12 cellular contexts compared by ENCODE assay signal in genomic region chr10:103458720-103459119, GRCh38. TPM values are rescaled to one million over a fixed set of nuclear protein-coding genes. Genes with fewer than 3 reads are reported as not detected.
DNase-seq lines count a peak whose midpoint lies in the region; ATAC-seq and TF ChIP-seq lines count a peak whose summit lies in the region.
"Had no signal": no experiment of that assay in that cellular context is flagged by ENCODE, and none has a peak within 500 bp of the region (broad histone marks: within the 10 kb centered on the region; RNA-seq: fewer than 3 reads in every experiment).

TSS of gene CALHM1 (minus strand) at chr10:103458900. CDS start at chr10:103458751, 149 bp downstream.

- H3K9me3 ChIP-seq in BLaER1, result no peaks in the 10 kb centered on the region

- peaks cover 55% of the 10 kb centered on the region for H3K4me1 ChIP-seq in BLaER1

- peak within 1 kb of the TSS; percentile 68 for H3K27ac ChIP-seq in BLaER1

- CTCF ChIA-PET in activated CD8-positive, alpha-beta T cell treated with anti-CD3 and anti-CD28 coated beads for 36 hours (lab: Charles Lee), result interaction anchor here (1.6 kb wide), 1 partner anchor 11 kb away, joined by 4 read pairs; no protein-coding TSS in a partner anchor

- H3K27ac Mint-ChIP-seq in activated CD8-positive, alpha-beta T cell treated with anti-CD3 and anti-CD28 coated beads for 36 hours, result peak within 1 kb of the TSS; percentile 34

- H3K36me3 ChIP-seq in BLaER1, result no peaks in the 10 kb centered on the region

- POLR2A ChIA-PET in activated CD8-positive, alpha-beta T cell treated with anti-CD3 and anti-CD28 coated beads for 36 hours (lab: Charles Lee), result interaction anchor here (1.0 kb wide), 1 partner anchor 36 kb away, joined by 4 read pairs; no protein-coding TSS in a partner anchor

- H3K27me3 ChIP-seq in BLaER1, result no peaks in the 10 kb centered on the region

- intact Hi-C loops in activated CD8-positive, alpha-beta T cell treated with anti-CD3 and anti-CD28 coated beads for 36 hours (cut with micrococcal nuclease), result no loop called here

- DNase-seq in activated CD8-positive, alpha-beta T cell treated with anti-CD3 and anti-CD28 coated beads for 36 hours, result peak; percentile 55
- DNase-seq in stimulated activated CD8-positive, alpha-beta memory T cell treated with anti-CD3 and anti-CD28 coated beads, Interleukin-4, amount 100 ng/mL, for 48 hours, result no peak
- DNase-seq in H4 (ENCODE audit: low spot score), result no peak
- DNase-seq in central memory CD4-positive, alpha-beta T cell, result no peak
- no peak for DNase-seq in hippocampal formation (lab: John Stamatoyannopoulos, UW)
- DNase-seq: activated gamma-delta T cell, NCI-H2081 had no signal

- no peak within 1 kb of the TSS for H3K4me3 ChIP-seq in BLaER1

- no peaks in the 10 kb centered on the region for H3K27me3 Mint-ChIP-seq in activated CD8-positive, alpha-beta T cell treated with anti-CD3 and anti-CD28 coated beads for 36 hours

- peak; percentile 74 for ATAC-seq in GM18867 (IDR thresholded peaks at IDR 0.05; ENCODE audit: unreplicated experiment)
- ATAC-seq in HG03460 (IDR thresholded peaks at IDR 0.05; ENCODE audit: unreplicated experiment), result peak; percentile 80
- peak; percentile 87 for ATAC-seq in activated CD8-positive, alpha-beta T cell treated with anti-CD3 and anti-CD28 coated beads for 36 hours

- H3K36me3 Mint-ChIP-seq in activated CD8-positive, alpha-beta T cell treated with anti-CD3 and anti-CD28 coated beads for 36 hours (ENCODE audit: low read depth), result no peaks in the 10 kb centered on the region

- H3K4me1 Mint-ChIP-seq in activated CD8-positive, alpha-beta T cell treated with anti-CD3 and anti-CD28 coated beads for 36 hours (ENCODE audit: low read depth), result peaks cover 7% of the 10 kb centered on the region

- no peaks in the 10 kb centered on the region for H4K20me1 ChIP-seq in BLaER1

- no peak for TF ChIP-seq CTCF in activated CD8-positive, alpha-beta T cell treated with anti-CD3 and anti-CD28 coated beads for 36 hours (IDR thresholded peaks at IDR 0.05)

- no peaks in the 10 kb centered on the region for H3K9me3 Mint-ChIP-seq in activated CD8-positive, alpha-beta T cell treated with anti-CD3 and anti-CD28 coated beads for 36 hours

- peak within 1 kb of the TSS; percentile 63 for H3K4me2 ChIP-seq in BLaER1

- no peak within 1 kb of the TSS for H3K9ac ChIP-seq in BLaER1

- no peak within 1 kb of the TSS for H3K4me3 Mint-ChIP-seq in activated CD8-positive, alpha-beta T cell treated with anti-CD3 and anti-CD28 coated beads for 36 hours

RNA-seq across cellular contexts. Expression of gene CALHM1, which starts in this region (rescaled TPM):
- not detected for total RNA-seq in activated CD8-positive, alpha-beta T cell treated with anti-CD3 and anti-CD28 coated beads for 36 hours
- not detected in 2 replicates for total RNA-seq in H4 (2014; rRNA removed; shearing (Covaris generic))
- total RNA-seq: glomerular endothelial cell, skeletal muscle tissue had no signal

Comparison
In these comparisons a context has a peak if more than half of its experiments do, and no peak if none do; other contexts are left out.
1. Peak in DNase-seq and ATAC-seq in activated CD8-positive, alpha-beta T cell treated with anti-CD3 and anti-CD28 coated beads for 36 hours; RNA of the gene not detected or under 1 TPM.